Comparison of ENCODE assay signal across 28 cellular contexts in genomic region chr10:101016814-101017213, GRCh38.
"Had no signal": no experiment of that assay in that cellular context is flagged by ENCODE, and none has a peak within 500 bp of the region (broad histone marks: within the 10 kb centered on the region; RNA-seq: fewer than 3 reads in every experiment).

No MANE protein-coding gene starts in this region.

- H3K9me3 ChIP-seq: heart right ventricle, left ventricle myocardium inferior, mucosa of descending colon, pancreas, prostate gland, suprapubic skin, thoracic aorta, tibial artery had no signal

- H3K4me3 ChIP-seq: heart right ventricle, hepatocyte, left ventricle myocardium inferior, lung, mucosa of descending colon, pancreas, prostate gland, skin epidermis, suprapubic skin, thoracic aorta, tibial artery had no signal

- H3K27me3 ChIP-seq: pancreas had no signal

- H3K4me1 ChIP-seq: prostate gland had no signal

- FAIRE-seq: pancreas had no signal

- DNase-seq: heart right ventricle; islet precursor cell; left ventricle myocardium inferior; midbrain; mucosa of descending colon; naive thymus-derived CD4-positive, alpha-beta T cell; nucleus accumbens; pancreas; retina; right cardiac atrium; stimulated activated CD4-positive, alpha-beta T cell treated with anti-CD3 and anti-CD28 coated beads, Interleukin-12 subunit alpha, Interleukin-12 subunit beta, amount 100 ng/mL, for 4 hours; stimulated activated CD4-positive, alpha-beta T cell treated with anti-CD3 and anti-CD28 coated beads, Interleukin-15, amount 100 ng/mL, for 24 hours; stimulated activated CD4-positive, alpha-beta T cell treated with anti-CD3 and anti-CD28 coated beads, Interleukin-2, amount 100 ng/mL, for 24 hours; stimulated activated CD4-positive, alpha-beta T cell treated with anti-CD3 and anti-CD28 coated beads, Interleukin-4, amount 100 ng/mL, for 1 hour; stimulated activated naive CD4-positive, alpha-beta T cell; tibial artery; trophoblast cell had no signal

- H2AFZ ChIP-seq: hepatocyte had no signal

- H3K79me2 ChIP-seq: hepatocyte had no signal

- H3K9me3 Mint-ChIP-seq: memory B cell; naive thymus-derived CD4-positive, alpha-beta T cell; natural killer cell treated with Interleukin-12 subunit alpha and Interleukin-12 subunit beta and Interleukin-15 and Interleukin-18, amount 100 ng/mL, for 72 hours; neural crest cell; stimulated activated naive CD8-positive, alpha-beta T cell treated with anti-CD3 and anti-CD28 coated beads, Interleukin-15, Interleukin-2, amounts not matched to agents 100 ng/mL and 50 ng/mL, for 24 hours had no signal

- H3K4me2 ChIP-seq: hepatocyte had no signal

- H3K4me3 Mint-ChIP-seq: naive thymus-derived CD4-positive, alpha-beta T cell; natural killer cell treated with Interleukin-12 subunit alpha and Interleukin-12 subunit beta and Interleukin-15 and Interleukin-18, amount 100 ng/mL, for 72 hours; neural crest cell; stimulated activated naive CD8-positive, alpha-beta T cell treated with anti-CD3 and anti-CD28 coated beads, Interleukin-15, Interleukin-2, amounts not matched to agents 100 ng/mL and 50 ng/mL, for 24 hours had no signal

- H3K36me3 ChIP-seq: heart right ventricle, left ventricle myocardium inferior, pancreas, prostate gland, suprapubic skin, thoracic aorta, tibial artery had no signal

- H3K27ac Mint-ChIP-seq: memory B cell; naive thymus-derived CD4-positive, alpha-beta T cell; natural killer cell treated with Interleukin-12 subunit alpha and Interleukin-12 subunit beta and Interleukin-15 and Interleukin-18, amount 100 ng/mL, for 72 hours; stimulated activated naive CD8-positive, alpha-beta T cell treated with anti-CD3 and anti-CD28 coated beads, Interleukin-15, Interleukin-2, amounts not matched to agents 100 ng/mL and 50 ng/mL, for 24 hours had no signal

- H3K36me3 Mint-ChIP-seq: memory B cell; naive thymus-derived CD4-positive, alpha-beta T cell; natural killer cell treated with Interleukin-12 subunit alpha and Interleukin-12 subunit beta and Interleukin-15 and Interleukin-18, amount 100 ng/mL, for 72 hours had no signal

- H3K27ac ChIP-seq: heart right ventricle, hepatocyte, left ventricle myocardium inferior, pancreas, prostate gland, skin epidermis, suprapubic skin, thoracic aorta, tibial artery had no signal

- ATAC-seq: heart right ventricle; mucosa of descending colon; naive thymus-derived CD4-positive, alpha-beta T cell; natural killer cell treated with Interleukin-12 subunit alpha and Interleukin-12 subunit beta and Interleukin-15 and Interleukin-18, amount 100 ng/mL, for 72 hours; pancreas; right cardiac atrium; sciatic nerve had no signal
